17 cellular contexts compared by ENCODE assay signal in the genomic region with DNA sequence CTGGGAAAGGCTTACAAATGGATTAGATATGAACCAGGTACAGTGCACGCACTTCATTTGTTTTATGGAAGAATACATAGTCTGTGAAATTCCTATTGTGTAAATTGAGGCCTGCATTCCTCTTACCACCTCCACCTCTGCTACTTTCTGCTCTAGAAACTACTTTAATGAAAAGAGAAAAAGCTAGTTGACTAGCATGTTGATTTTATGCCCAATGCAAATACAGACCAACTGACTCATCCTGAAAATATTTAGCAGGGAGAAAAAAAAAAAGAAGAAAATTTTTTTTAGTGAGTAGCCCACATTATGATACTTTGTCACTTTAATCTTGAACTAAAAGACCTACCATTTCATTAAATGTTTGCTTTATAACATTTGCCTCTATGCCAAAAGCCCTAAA. TPM values are rescaled to one million over a fixed set of nuclear protein-coding genes. Genes with fewer than 3 reads are reported as not detected.
DNase-seq lines count a peak whose midpoint lies in the region; ATAC-seq, FAIRE-seq and TF ChIP-seq lines count a peak whose summit lies in the region.
"Had no signal": no experiment of that assay in that cellular context is flagged by ENCODE, and none has a peak within 500 bp of the region (broad histone marks: within the 10 kb centered on the region; RNA-seq: fewer than 3 reads in every experiment).

No MANE protein-coding gene starts in this region.

- H3K36me3 ChIP-seq in bronchial epithelial cell (ENCODE audit: control insufficient read depth, insufficient read depth, low read length) (no peaks in the 10 kb centered on the region), vagina (no peaks in the 10 kb centered on the region)
- H3K36me3 ChIP-seq: WERI-Rb-1 had no signal

- H3K4me1 ChIP-seq in vagina = no peaks in the 10 kb centered on the region

- TF ChIP-seq CTCF in AG10803 (conservative IDR thresholded peaks at IDR 0.05; ENCODE audit: low read length) (no peak), bronchial epithelial cell (IDR thresholded peaks at IDR 0.05; ENCODE audit: insufficient read depth, low read length, severe bottlenecking) (no peak), vagina (IDR thresholded peaks at IDR 0.05) (no peak)

- no peak for TF ChIP-seq POLR2A in vagina (IDR thresholded peaks at IDR 0.05)

- no peaks in the 10 kb centered on the region for H3K9me3 ChIP-seq in vagina

- intact Hi-C loops in vagina (cut with DNase I) = no loop called here

- H3K27me3 ChIP-seq in bronchial epithelial cell (ENCODE audit: control insufficient read depth, insufficient read depth, low read length) (no peaks in the 10 kb centered on the region), vagina (no peaks in the 10 kb centered on the region)

- no peak overlapping the region for H3K4me3 ChIP-seq in AG10803 (ENCODE audit: low read length)
- no peak overlapping the region for H3K4me3 ChIP-seq in bronchial epithelial cell (ENCODE audit: low read depth, low read length)
- no peak overlapping the region for H3K4me3 ChIP-seq in vagina
- H3K4me3 ChIP-seq: SK-N-MC had no signal

- H3K27ac ChIP-seq in vagina = no peak overlapping the region
- H3K27ac ChIP-seq: SK-N-MC, WERI-Rb-1 had no signal

- DNase-seq in AG10803 (ENCODE audit: low read depth) = peak; percentile 47
- DNase-seq in LHCN-M2 (ENCODE audit: low read depth) = peak; percentile 62
- DNase-seq in bronchial epithelial cell (ENCODE audit: low read depth) = peak; percentile 69
- DNase-seq in NCI-H1436 (lab: John Stamatoyannopoulos, UW) = no peak
- no peak for DNase-seq in AML-193 (lab: John Stamatoyannopoulos, UW)
- DNase-seq in vagina (ENCODE audit: extremely low spot score in 2 of 2) = no peak
- DNase-seq: activated CD8-positive, alpha-beta memory T cell treated with anti-CD3 and anti-CD28 coated beads, Interleukin-2, amount 50 U/mL, for 4 hours; head of caudate nucleus; mammary epithelial cell; NCI-H187; NCI-H82; WERI-Rb-1 had no signal

- FAIRE-seq in bronchial epithelial cell (lab: Jason Lieb, UNC) (no peak), islet of Langerhans (lab: Jason Lieb, UNC) (peak; percentile 80)
- FAIRE-seq: GM19239 had no signal

- ATAC-seq in HG03565 (IDR thresholded peaks at IDR 0.05; ENCODE audit: unreplicated experiment) = no peak

RNA-seq across cellular contexts. Expression of a gene that starts 41.2 kb away (rescaled TPM):
- total RNA-seq in LHCN-M2 (2014; rRNA removed) = 2.8 and 2.9 TPM in 2 replicates
- polyA plus RNA-seq in LHCN-M2 (2012) = 12.3 TPM
- total RNA-seq in bronchial epithelial cell = under 0.01 TPM in 1 of 2 replicates, not detected in the other
- total RNA-seq in vagina = 5.9 TPM
- total RNA-seq: HT-29 had no signal

Comparison
In these comparisons a context has a peak if more than half of its experiments do, and no peak if none do; other contexts are left out.
1. DNase-seq: peak in AG10803 (single experiment), LHCN-M2 (single experiment) and bronchial epithelial cell (single experiment); none in NCI-H1436 (single experiment), AML-193 (0 of 2) and vagina (0 of 2).